In genomic region chr13:50598338-50598737, GRCh38 we compare ENCODE assay signal across 14 cellular contexts.
DNase-seq lines count a peak whose midpoint lies in the region; ATAC-seq, FAIRE-seq and TF ChIP-seq lines count a peak whose summit lies in the region.
"Had no signal": no experiment of that assay in that cellular context is flagged by ENCODE, and none has a peak within 500 bp of the region (broad histone marks: within the 10 kb centered on the region; RNA-seq: fewer than 3 reads in every experiment).

No MANE protein-coding gene starts in this region.

- no peaks in the 10 kb centered on the region for H3K9me3 Mint-ChIP-seq in stimulated activated naive CD8-positive, alpha-beta T cell treated with anti-CD3 and anti-CD28 coated beads, Interleukin-15, amount 100 ng/mL, for 72 hours
- H3K9me3 Mint-ChIP-seq: activated T-cell treated with anti-CD3 and anti-CD28 coated beads, Interleukin-2, amount 50 U/mL, for 72 hours had no signal

- peak; percentile 62 for FAIRE-seq in GM12891 (lab: Jason Lieb, UNC)
- FAIRE-seq: G401.6 had no signal

- no peak overlapping the region for H3K4me3 Mint-ChIP-seq in stimulated activated naive CD8-positive, alpha-beta T cell treated with anti-CD3 and anti-CD28 coated beads, Interleukin-15, amount 100 ng/mL, for 72 hours
- H3K4me3 Mint-ChIP-seq: activated T-cell treated with anti-CD3 and anti-CD28 coated beads, Interleukin-2, amount 50 U/mL, for 72 hours had no signal

- H3K27me3 Mint-ChIP-seq in stimulated activated naive CD8-positive, alpha-beta T cell treated with anti-CD3 and anti-CD28 coated beads, Interleukin-15, amount 100 ng/mL, for 72 hours: no peaks in the 10 kb centered on the region

- DNase-seq in GM12891 (ENCODE audit: insufficient read length, low spot score) (no peak), right cardiac atrium (no peak), MG63 (no peak)
- no peak for DNase-seq in stimulated activated naive CD8-positive, alpha-beta T cell treated with anti-CD3 and anti-CD28 coated beads, Interleukin-15, amount 100 ng/mL, for 72 hours
- DNase-seq: activated T-cell treated with anti-CD3 and anti-CD28 coated beads, Interleukin-2, amount 50 U/mL, for 72 hours; C1 segment of cervical spinal cord; midbrain; NCI-H226 had no signal

- H3K4me1 ChIP-seq in Loucy (ENCODE audit: insufficient read depth, low read length, poor library complexity, severe bottlenecking) (peaks cover 64% of the 10 kb centered on the region), right cardiac atrium (ENCODE audit: control insufficient read depth, insufficient read depth, low read length) (peaks cover 23% of the 10 kb centered on the region)

- H3K79me2 ChIP-seq in Loucy (ENCODE audit: insufficient read depth, low read length): no peaks in the 10 kb centered on the region
- H3K79me2 ChIP-seq: hepatocyte had no signal

- no peak for TF ChIP-seq CTCF in Loucy (conservative IDR thresholded peaks at IDR 0.05; ENCODE audit: low read length)

- H3K27me3 ChIP-seq in Loucy (ENCODE audit: insufficient read depth, low read length, poor library complexity, severe bottlenecking) (no peaks in the 10 kb centered on the region), right cardiac atrium (ENCODE audit: control insufficient read depth, insufficient read depth) (no peaks in the 10 kb centered on the region), MG63 (no peaks in the 10 kb centered on the region)
- H3K27me3 ChIP-seq: hepatocyte had no signal

- peaks cover 40% of the 10 kb centered on the region for H3K4me1 Mint-ChIP-seq in stimulated activated naive CD8-positive, alpha-beta T cell treated with anti-CD3 and anti-CD28 coated beads, Interleukin-15, amount 100 ng/mL, for 72 hours

- peak overlapping the region; percentile 21 for H3K4me2 ChIP-seq in Loucy (ENCODE audit: low read depth, low read length, poor library complexity, severe bottlenecking)
- H3K4me2 ChIP-seq: hepatocyte had no signal

- intact Hi-C loops in right cardiac atrium (cut with DNase I): no loop called here

- H3K27ac Mint-ChIP-seq in stimulated activated naive CD8-positive, alpha-beta T cell treated with anti-CD3 and anti-CD28 coated beads, Interleukin-15, amount 100 ng/mL, for 72 hours: peak overlapping the region in 1 of 2 donors; percentile 23
- H3K27ac Mint-ChIP-seq: activated T-cell treated with anti-CD3 and anti-CD28 coated beads, Interleukin-2, amount 50 U/mL, for 72 hours had no signal

- H3F3A ChIP-seq in Loucy (ENCODE audit: low read depth): peaks cover 6% of the 10 kb centered on the region; the same call in 1 of the 2 replicates

- no peak overlapping the region for H3K27ac ChIP-seq in right cardiac atrium (ENCODE audit: low read length)
- H3K27ac ChIP-seq: hepatocyte had no signal

- no peaks in the 10 kb centered on the region for H4K20me1 ChIP-seq in Loucy (ENCODE audit: insufficient read depth, low read length, poor library complexity, severe bottlenecking)

- ATAC-seq in GM21423 (IDR thresholded peaks at IDR 0.05; ENCODE audit: unreplicated experiment): peak; percentile 37
- peak; percentile 51 to 64 for ATAC-seq in right cardiac atrium
- ATAC-seq in stimulated activated naive CD8-positive, alpha-beta T cell treated with anti-CD3 and anti-CD28 coated beads, Interleukin-15, amount 100 ng/mL, for 72 hours: no peak
- ATAC-seq in HG02763 (IDR thresholded peaks at IDR 0.05; ENCODE audit: unreplicated experiment): no peak
- ATAC-seq in GM21367 (IDR thresholded peaks at IDR 0.05; ENCODE audit: unreplicated experiment): no peak
- ATAC-seq: activated T-cell treated with anti-CD3 and anti-CD28 coated beads, Interleukin-2, amount 50 U/mL, for 72 hours had no signal

- H3K4me3 ChIP-seq in Loucy (ENCODE audit: low read length, poor library complexity, severe bottlenecking): no peak overlapping the region
- no peak overlapping the region for H3K4me3 ChIP-seq in right cardiac atrium (ENCODE audit: low read length)
- no peak overlapping the region for H3K4me3 ChIP-seq in MG63
- H3K4me3 ChIP-seq: hepatocyte had no signal

- H3K9ac ChIP-seq in Loucy (ENCODE audit: low read depth, low read length, poor library complexity, severe bottlenecking): peak overlapping the region; percentile 29

- no peaks in the 10 kb centered on the region for H3K36me3 ChIP-seq in Loucy (ENCODE audit: insufficient read depth, low read length)
- H3K36me3 ChIP-seq in MG63: no peaks in the 10 kb centered on the region

- no peak for TF ChIP-seq POLR2A in GM12891 (IDR thresholded peaks at IDR 0.05; ENCODE audit: low read depth, low read length)

- H3K9me3 ChIP-seq in Loucy (ENCODE audit: insufficient read depth, low read depth, low read length): no peaks in the 10 kb centered on the region
- no peaks in the 10 kb centered on the region for H3K9me3 ChIP-seq in right cardiac atrium (ENCODE audit: control insufficient read depth, low read length)
- H3K9me3 ChIP-seq in MG63: no peaks in the 10 kb centered on the region; the same call in 1 of the 2 replicates

- H3K9me2 ChIP-seq in Loucy (replicated peaks; ENCODE audit: low read depth, low read length): no peaks in the 10 kb centered on the region

- H2AFZ ChIP-seq in Loucy (ENCODE audit: low read length): no peak overlapping the region
- H2AFZ ChIP-seq: hepatocyte had no signal

- WGBS in right cardiac atrium: 46% methylated on average over 3 of the region's 3 CpGs

TF ChIP-seq in GM12891, 5 proteins besides CTCF, POLR2A, EP300 and RAD21:
- TF ChIP-seq SPI1 (IDR thresholded peaks at IDR 0.05; ENCODE audit: low read depth, low read length) (peak; percentile 81), POU2F2 (IDR thresholded peaks at IDR 0.05; ENCODE audit: low read depth, low read length) (no peak), PAX5 (IDR thresholded peaks at IDR 0.05; ENCODE audit: insufficient read depth, low read length, severe bottlenecking) (no peak), TAF1 (IDR thresholded peaks at IDR 0.05; ENCODE audit: low read depth, low read length) (no peak), POLR2AphosphoS5 (IDR thresholded peaks at IDR 0.05; ENCODE audit: low read depth, low read length) (no peak)

Comparison
In these comparisons a context has a peak if more than half of its experiments do, and no peak if none do; other contexts are left out.
1. ATAC-seq: peak in GM21423 (single experiment) and right cardiac atrium (2 of 2); none in stimulated activated naive CD8-positive, alpha-beta T cell treated with anti-CD3 and anti-CD28 coated beads, Interleukin-15, amount 100 ng/mL, for 72 hours (single experiment), HG02763 (single experiment) and GM21367 (single experiment).